8 cellular contexts compared by ENCODE assay signal in genomic region chr2:225282858-225283693, GRCh38.
A peak's percentile ranks its signal among the peaks of the same experiment; 100 is the strongest.
DNase-seq lines count a peak whose midpoint lies in the region; ATAC-seq and TF ChIP-seq lines count a peak whose summit lies in the region.

No MANE protein-coding gene starts in this region.

- intact Hi-C loops in Caco-2 (cut with micrococcal nuclease; ENCODE audit: unreplicated experiment), result loop anchor here (1.0 to 5.0 kb wide), 4 partner anchors 161 to 377 kb away; no protein-coding TSS in a partner anchor

- no peak overlapping the region for H3K27ac ChIP-seq in suprapubic skin

- no peaks in the 10 kb centered on the region for H3K4me1 Mint-ChIP-seq in Caco-2 (ENCODE audit: low read depth, unreplicated experiment)
- H3K4me1 Mint-ChIP-seq in type B pancreatic cell (ENCODE audit: unreplicated experiment), result no peaks in the 10 kb centered on the region

- no peaks in the 10 kb centered on the region for H3K36me3 Mint-ChIP-seq in Caco-2 (ENCODE audit: insufficient read depth, unreplicated experiment)
- no peaks in the 10 kb centered on the region for H3K36me3 Mint-ChIP-seq in type B pancreatic cell

- no peaks in the 10 kb centered on the region for H3K4me1 ChIP-seq in Caco-2
- no peaks in the 10 kb centered on the region for H3K4me1 ChIP-seq in suprapubic skin

- TF ChIP-seq POLR2A in suprapubic skin (IDR thresholded peaks at IDR 0.05), result no peak

- H3K27me3 ChIP-seq in Caco-2 (replicated peaks; ENCODE audit: control insufficient read depth, insufficient read depth, low read length) (no peaks in the 10 kb centered on the region), suprapubic skin (no peaks in the 10 kb centered on the region)

- 31% methylated on average over 4 of the region's 4 CpGs for WGBS in suprapubic skin

- no TSS peak for BruUV-seq in Caco-2 (replicated peaks; lab: Mats Ljungman, UMichigan)

- POLR2A ChIA-PET in Caco-2 (lab: Charles Lee), result no interaction called here

- TF ChIP-seq EP300 in suprapubic skin (IDR thresholded peaks at IDR 0.05), result no peak

- H3K27ac Mint-ChIP-seq in Caco-2 (ENCODE audit: unreplicated experiment), result no peak overlapping the region
- H3K27ac Mint-ChIP-seq in type B pancreatic cell, result no peak overlapping the region

- CTCF ChIA-PET in Caco-2 (lab: Charles Lee), result interaction anchor here (0.6 to 1.7 kb wide), 4 partner anchors 128 to 937 kb away, joined by 3 to 11 read pairs (median 3); no protein-coding TSS in a partner anchor

- H3K9me3 Mint-ChIP-seq in Caco-2 (ENCODE audit: unreplicated experiment), result no peaks in the 10 kb centered on the region
- H3K9me3 Mint-ChIP-seq in type B pancreatic cell, result no peaks in the 10 kb centered on the region

- H3K4me3 Mint-ChIP-seq in Caco-2 (ENCODE audit: unreplicated experiment) (no peak overlapping the region), type B pancreatic cell (no peak overlapping the region)

- DNase-seq in Caco-2, result peak in 1 of 2 experiments; percentile 27
- peak; percentile 51 for DNase-seq in NCI-H1694 (lab: John Stamatoyannopoulos, UW)
- peak; percentile 2 to 16 for DNase-seq in activated CD4-positive, alpha-beta T cell treated with anti-CD3 and anti-CD28 coated beads, Interleukin-2, amount 50 U/mL, for 48 hours
- peak; percentile 39 for DNase-seq in inferior parietal cortex (ENCODE audit: extremely low spot score)
- DNase-seq in type B pancreatic cell (ENCODE audit: extremely low spot score, unreplicated experiment), result no peak
- no peak for DNase-seq in suprapubic skin (ENCODE audit: low spot score in 2 of 2)

- TF ChIP-seq CTCF in Caco-2 (IDR thresholded peaks at IDR 0.05; ENCODE audit: insufficient read depth in 1 of 2, low read depth in 1 of 2, low read length in 1 of 2, severe bottlenecking in 1 of 2, unreplicated experiment in 1 of 2) (peak; percentile 58 to 62), type B pancreatic cell (conservative IDR thresholded peaks at IDR 0.05) (peak; percentile 84), suprapubic skin (IDR thresholded peaks at IDR 0.05) (peak in 1 of 2 donors; percentile 58)

- H3K9me3 ChIP-seq in Caco-2, result no peaks in the 10 kb centered on the region
- no peaks in the 10 kb centered on the region for H3K9me3 ChIP-seq in suprapubic skin

- peak; percentile 71 for ATAC-seq in GM18520 (IDR thresholded peaks at IDR 0.05; ENCODE audit: unreplicated experiment)
- peak; percentile 95 for ATAC-seq in HG02884 (IDR thresholded peaks at IDR 0.05; ENCODE audit: unreplicated experiment)

- peaks cover 3% of the 10 kb centered on the region for H3K27me3 Mint-ChIP-seq in Caco-2 (ENCODE audit: insufficient read depth, unreplicated experiment)
- no peaks in the 10 kb centered on the region for H3K27me3 Mint-ChIP-seq in type B pancreatic cell

- H3K4me3 ChIP-seq in Caco-2 (ENCODE audit: low read depth, low read length), result no peak overlapping the region
- no peak overlapping the region for H3K4me3 ChIP-seq in suprapubic skin

- H3K36me3 ChIP-seq in Caco-2 (ENCODE audit: control insufficient read depth, insufficient read depth, low read length) (no peaks in the 10 kb centered on the region), suprapubic skin (no peaks in the 10 kb centered on the region)

Comparison
In these comparisons a context has a peak if more than half of its experiments do, and no peak if none do; other contexts are left out.
1. DNase-seq: peak in NCI-H1694 (single experiment), activated CD4-positive, alpha-beta T cell treated with anti-CD3 and anti-CD28 coated beads, Interleukin-2, amount 50 U/mL, for 48 hours (2 of 2) and inferior parietal cortex (single experiment); none in type B pancreatic cell (single experiment) and suprapubic skin (0 of 2).